ENCODE assay signal across 8 cellular contexts in the genomic region with DNA sequence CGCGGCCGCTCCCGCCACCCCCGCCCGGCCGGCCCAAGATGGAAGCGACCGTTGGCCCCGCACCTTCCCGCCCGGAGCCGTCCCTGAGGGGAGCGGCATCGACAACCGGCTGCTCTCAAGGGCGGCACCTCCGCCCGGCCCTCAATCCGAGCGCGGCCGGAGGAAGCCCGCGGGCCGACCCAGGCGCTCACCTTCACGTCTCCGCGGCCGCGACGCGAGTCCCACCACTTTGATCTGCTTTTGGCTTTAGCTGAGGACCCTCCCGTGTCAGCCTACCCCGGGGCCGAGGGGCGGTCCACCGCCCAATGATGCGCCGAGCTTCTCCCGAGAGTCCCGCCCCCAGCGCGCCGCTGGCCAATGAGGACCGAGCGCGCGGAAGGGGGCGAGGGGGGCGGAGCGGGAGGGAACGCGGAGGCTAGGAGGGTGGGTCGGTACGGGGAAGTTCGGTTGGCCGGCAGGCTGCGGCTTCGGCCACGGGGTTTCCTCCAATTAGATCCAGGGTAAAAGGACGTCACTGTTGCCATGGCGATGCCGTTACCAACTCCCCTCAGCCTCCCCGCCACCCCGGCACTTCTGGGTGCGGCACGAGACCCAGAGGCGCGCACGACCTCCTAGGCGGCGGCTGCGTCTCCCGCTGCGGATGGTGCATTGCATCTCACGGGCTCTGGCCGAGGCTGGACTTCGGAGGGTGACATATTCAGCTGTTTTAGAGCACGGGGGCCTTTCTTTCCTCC. TPM values are rescaled to one million over a fixed set of nuclear protein-coding genes. Genes with fewer than 3 reads are reported as not detected.
A peak's percentile ranks its signal among the peaks of the same experiment; 100 is the strongest.
DNase-seq lines count a peak whose midpoint lies in the region; ATAC-seq and TF ChIP-seq lines count a peak whose summit lies in the region.

Gene YWHAQ (minus strand): TSS at position 248 of the 734 bp plus-strand sequence. CDS start 545 bp downstream, outside the sequence.

- intact Hi-C loops in colonic mucosa (cut with DNase I): no loop called here

- H3K4me3 ChIP-seq in BE2C (ENCODE audit: low read depth, low read length) (peak within 1 kb of the TSS; percentile 95), colonic mucosa (peak within 1 kb of the TSS; percentile 81)

- H3K9me3 ChIP-seq in BE2C (no peaks in the 10 kb centered on the region), colonic mucosa (no peaks in the 10 kb centered on the region)

- no peaks in the 10 kb centered on the region for H3K27me3 ChIP-seq in BE2C
- H3K27me3 ChIP-seq in colonic mucosa: no peaks in the 10 kb centered on the region

- peak within 1 kb of the TSS; percentile 79 for H3K27ac ChIP-seq in colonic mucosa

- TF ChIP-seq CTCF in BE2C (IDR thresholded peaks at IDR 0.05; ENCODE audit: low read depth, low read length): no peak
- no peak for TF ChIP-seq CTCF in colonic mucosa (IDR thresholded peaks at IDR 0.05)

- peaks cover 42% of the 10 kb centered on the region for H3K36me3 ChIP-seq in BE2C
- H3K36me3 ChIP-seq in colonic mucosa: no peaks in the 10 kb centered on the region

- peak; percentile 99 for DNase-seq in BE2C
- DNase-seq in GM19240 (ENCODE audit: insufficient read length, low spot score): peak; percentile 97
- DNase-seq in NCI-H526 (lab: John Stamatoyannopoulos, UW): peak; percentile 98 to 99
- DNase-seq in activated CD4-positive, alpha-beta T cell treated with anti-CD3 and anti-CD28 coated beads for 48 hours: peak; percentile 98
- DNase-seq in colonic mucosa: peak; percentile 97
- peak; percentile 99 for DNase-seq in kidney tubule cell (ENCODE audit: low spot score)
- peak; percentile 89 to 96 (median 96) for DNase-seq in stimulated activated CD4-positive, alpha-beta T cell treated with anti-CD3 and anti-CD28 coated beads, Interleukin-1b, Interleukin-23, amount 100 ng/mL, for 24 hours (ENCODE audit: low read depth in 4 of 4, low spot score in 1 of 4)

- ATAC-seq in HG03460 (IDR thresholded peaks at IDR 0.05; ENCODE audit: unreplicated experiment): peak; percentile 93

- peak within 1 kb of the TSS; percentile 94 to 97 for H3K9ac ChIP-seq in colonic mucosa (ENCODE audit: low read depth in 2 of 2, low read length in 2 of 2)

- H3K4me1 ChIP-seq in BE2C (peaks cover 3% of the 10 kb centered on the region), colonic mucosa (peaks cover 5% of the 10 kb centered on the region)

RNA-seq across cellular contexts. Expression of gene YWHAQ, which starts in this region (rescaled TPM):
- polyA plus RNA-seq in BE2C (2012; ENCODE audit: insufficient read depth, insufficient read length, low read depth): 536 TPM
- 100 to 1,000 TPM; 246 to 299 TPM for total RNA-seq in colonic mucosa

Comparison
In these comparisons a context has a peak if more than half of its experiments do, and no peak if none do; other contexts are left out.
1. Peak in every context shown above with its lines: DNase-seq, ATAC-seq, H3K4me3 ChIP-seq and H3K27ac ChIP-seq.